Comparison of ENCODE assay signal across 1 cellular context in genomic region chr12:121805800-121806555, GRCh38.
TF ChIP-seq lines count a peak whose summit lies in the region.

No MANE protein-coding gene starts in this region.

TF ChIP-seq in SK-N-SH treated with all-trans-retinoic acid at 6 μM for 48 hours, 23 proteins besides CTCF, POLR2A, EP300 and RAD21 (continued from another document):
- TF ChIP-seq TSHZ2 (CRISPR knock-in tag; IDR thresholded peaks at IDR 0.05) = no peak
